ENCODE assay signal across 18 cellular contexts in the genomic region with DNA sequence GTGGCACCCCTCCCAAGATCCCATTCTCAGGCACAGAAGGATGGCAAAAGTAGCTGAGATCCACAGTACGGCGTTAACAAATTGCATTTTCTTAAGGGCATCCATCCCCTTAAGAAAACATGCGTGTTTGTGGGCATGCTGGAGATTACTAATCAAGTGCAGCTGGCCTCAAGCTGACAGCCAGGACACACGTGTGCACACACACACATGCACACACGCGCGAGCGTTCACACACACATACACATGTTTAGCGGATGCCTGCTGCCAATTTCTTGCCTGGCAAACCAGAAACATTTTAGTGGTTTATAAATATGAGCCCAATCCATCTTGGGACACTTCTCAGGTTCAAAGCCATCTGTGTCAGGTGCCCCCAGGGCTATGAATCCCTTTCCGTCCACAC. TPM values are rescaled to one million over a fixed set of nuclear protein-coding genes. Genes with fewer than 3 reads are reported as not detected.
A peak's percentile ranks its signal among the peaks of the same experiment; 100 is the strongest.
DNase-seq lines count a peak whose midpoint lies in the region; ATAC-seq and TF ChIP-seq lines count a peak whose summit lies in the region.
"Had no signal": no experiment of that assay in that cellular context is flagged by ENCODE, and none has a peak within 500 bp of the region (broad histone marks: within the 10 kb centered on the region; RNA-seq: fewer than 3 reads in every experiment).

No MANE protein-coding gene starts in this region.

- no peak overlapping the region for H3K4me2 ChIP-seq in trophoblast cell (ENCODE audit: low read length)
- H3K4me2 ChIP-seq: BLaER1 treated with 17β-estradiol and CSF1 and Interleukin-3, amounts not matched to agents 10 nM and 100 nM had no signal

- no peak overlapping the region for H3K14ac ChIP-seq in trophoblast cell (ENCODE audit: low read length)

- H2BK120ac ChIP-seq in trophoblast cell (ENCODE audit: insufficient read depth, low read length, poor library complexity), result no peak overlapping the region

- H4K91ac ChIP-seq in trophoblast cell (ENCODE audit: low read depth, low read length), result no peak overlapping the region

- peaks cover 0 to 14% of the 10 kb centered on the region in 2 donors for H3K9me3 ChIP-seq in right atrium auricular region
- no peaks in the 10 kb centered on the region for H3K9me3 ChIP-seq in right cardiac atrium (ENCODE audit: control insufficient read depth, low read length)
- no peaks in the 10 kb centered on the region for H3K9me3 ChIP-seq in trophoblast cell (ENCODE audit: insufficient read depth, low read depth, low read length)

- H2AFZ ChIP-seq in trophoblast cell (ENCODE audit: insufficient read depth, low read length, poor library complexity), result no peak overlapping the region
- H2AFZ ChIP-seq: GM23248 had no signal

- peak overlapping the region; percentile 43 for H3K9ac ChIP-seq in trophoblast cell (ENCODE audit: low read length)
- H3K9ac ChIP-seq: BLaER1 treated with 17β-estradiol and CSF1 and Interleukin-3, amounts not matched to agents 10 nM and 100 nM; GM23248 had no signal

- no peak overlapping the region for H2BK12ac ChIP-seq in trophoblast cell (ENCODE audit: low read length)

- 93% methylated on average over 10 of the region's 10 CpGs for WGBS in right cardiac atrium
- no CpG with 5 or more reads among the region's 10 CpGs for WGBS in trophoblast cell (ENCODE audit: extremely low coverage, insufficient coverage, insufficient read length)

- H3K18ac ChIP-seq in trophoblast cell (ENCODE audit: low read length), result no peak overlapping the region

- no peak overlapping the region for H4K8ac ChIP-seq in trophoblast cell (ENCODE audit: low read depth, low read length)

- no peaks in the 10 kb centered on the region for H3K36me3 ChIP-seq in right atrium auricular region
- no peaks in the 10 kb centered on the region for H3K36me3 ChIP-seq in trophoblast cell (ENCODE audit: control insufficient read depth in 1 of 2, insufficient read depth in 2 of 2, low read length in 2 of 2)
- H3K36me3 ChIP-seq: BLaER1 treated with 17β-estradiol and CSF1 and Interleukin-3, amounts not matched to agents 10 nM and 100 nM had no signal

- no peak overlapping the region for H3K27ac ChIP-seq in right atrium auricular region
- H3K27ac ChIP-seq in right cardiac atrium (ENCODE audit: low read length), result no peak overlapping the region
- H3K27ac ChIP-seq in trophoblast cell (ENCODE audit: low read depth, low read length), result no peak overlapping the region
- H3K27ac ChIP-seq: 22Rv1; BLaER1 treated with 17β-estradiol and CSF1 and Interleukin-3, amounts not matched to agents 10 nM and 100 nM; GM23248 had no signal

- no peak overlapping the region for H4K12ac ChIP-seq in trophoblast cell (ENCODE audit: low read depth, low read length)

- intact Hi-C loops in right cardiac atrium (cut with DNase I), result no loop called here

- no peaks in the 10 kb centered on the region for H3K27me3 ChIP-seq in right atrium auricular region
- H3K27me3 ChIP-seq in right cardiac atrium (ENCODE audit: control insufficient read depth, insufficient read depth), result peaks cover 2% of the 10 kb centered on the region
- no peaks in the 10 kb centered on the region for H3K27me3 ChIP-seq in trophoblast cell (ENCODE audit: insufficient read depth, low read length)
- H3K27me3 ChIP-seq: BLaER1 treated with 17β-estradiol and CSF1 and Interleukin-3, amounts not matched to agents 10 nM and 100 nM had no signal

- H2BK5ac ChIP-seq in trophoblast cell (ENCODE audit: low read depth, low read length, poor library complexity), result no peak overlapping the region

- H3K23ac ChIP-seq in trophoblast cell (ENCODE audit: low read length), result no peak overlapping the region

- no peak overlapping the region for H3K4ac ChIP-seq in trophoblast cell (ENCODE audit: low read depth, low read length)

- no peak overlapping the region for H2AK5ac ChIP-seq in trophoblast cell (ENCODE audit: low read length)

- peak; percentile 7 for DNase-seq in right atrium auricular region (ENCODE audit: low spot score)
- no peak for DNase-seq in right cardiac atrium
- peak; percentile 35 for DNase-seq in fibroblast of peridontal ligament (ENCODE audit: extremely low read depth)
- DNase-seq in trophoblast cell, result no peak
- no peak for DNase-seq in NCI-H1105 treated with DMSO at 0.1 percent for 48 hours (lab: John Stamatoyannopoulos, UW)
- DNase-seq in stimulated activated CD4-positive, alpha-beta T cell treated with anti-CD3 and anti-CD28 coated beads, Interleukin-15, amount 100 ng/mL, for 24 hours, result no peak
- DNase-seq: CD4-positive, CD25-positive, alpha-beta regulatory T cell; DMS 273 treated with DMSO at 0.1 percent for 48 hours; GM23248 had no signal

- H3K4me1 ChIP-seq in right atrium auricular region (no peaks in the 10 kb centered on the region), right cardiac atrium (ENCODE audit: control insufficient read depth, insufficient read depth, low read length) (no peaks in the 10 kb centered on the region), trophoblast cell (ENCODE audit: control insufficient read depth in 1 of 2, insufficient read depth in 2 of 2, low read length in 2 of 2) (no peaks in the 10 kb centered on the region)
- H3K4me1 ChIP-seq: BLaER1 treated with 17β-estradiol and CSF1 and Interleukin-3, amounts not matched to agents 10 nM and 100 nM had no signal

- H3K79me2 ChIP-seq in trophoblast cell (ENCODE audit: control insufficient read depth, insufficient read depth, low read length, poor library complexity), result no peaks in the 10 kb centered on the region

- ATAC-seq in right cardiac atrium (no peak), HG02588 (IDR thresholded peaks at IDR 0.05; ENCODE audit: unreplicated experiment) (no peak)
- ATAC-seq: GM12878, HCT116, HepG2 had no signal

- no peaks in the 10 kb centered on the region for H3K79me1 ChIP-seq in trophoblast cell (ENCODE audit: low read length)

- no peak for TF ChIP-seq CTCF in right atrium auricular region (IDR thresholded peaks at IDR 0.05)

- no peak overlapping the region for H3K4me3 ChIP-seq in right atrium auricular region
- H3K4me3 ChIP-seq in right cardiac atrium (ENCODE audit: low read length), result no peak overlapping the region
- no peak overlapping the region for H3K4me3 ChIP-seq in trophoblast cell (ENCODE audit: low read depth, low read length)
- H3K4me3 ChIP-seq: BLaER1 treated with 17β-estradiol and CSF1 and Interleukin-3, amounts not matched to agents 10 nM and 100 nM; GM12878; GM23248 had no signal

RNA-seq across cellular contexts. Expression of a gene that starts 23.6 kb away (rescaled TPM):
- total RNA-seq in right atrium auricular region, result not detected
- total RNA-seq in right cardiac atrium, result not detected
- not detected for polyA plus RNA-seq in right cardiac atrium
- not detected in 2 replicates for polyA plus RNA-seq in trophoblast cell (2013)
- total RNA-seq: A673; CD4-positive, CD25-positive, alpha-beta regulatory T cell; Daoy; G401; GM12878; GM23248; HepG2 had no signal
- polyA plus RNA-seq: CD4-positive, CD25-positive, alpha-beta regulatory T cell; GM12878; GM23248; HepG2 had no signal

Comparison
In these comparisons a context has a peak if more than half of its experiments do, and no peak if none do; other contexts are left out.
1. DNase-seq: peak in right atrium auricular region (single experiment) and fibroblast of peridontal ligament (single experiment); none in right cardiac atrium (0 of 3), trophoblast cell (0 of 2), NCI-H1105 treated with DMSO at 0.1 percent for 48 hours (single experiment) and stimulated activated CD4-positive, alpha-beta T cell treated with anti-CD3 and anti-CD28 coated beads, Interleukin-15, amount 100 ng/mL, for 24 hours (single experiment).